In the genomic region with DNA sequence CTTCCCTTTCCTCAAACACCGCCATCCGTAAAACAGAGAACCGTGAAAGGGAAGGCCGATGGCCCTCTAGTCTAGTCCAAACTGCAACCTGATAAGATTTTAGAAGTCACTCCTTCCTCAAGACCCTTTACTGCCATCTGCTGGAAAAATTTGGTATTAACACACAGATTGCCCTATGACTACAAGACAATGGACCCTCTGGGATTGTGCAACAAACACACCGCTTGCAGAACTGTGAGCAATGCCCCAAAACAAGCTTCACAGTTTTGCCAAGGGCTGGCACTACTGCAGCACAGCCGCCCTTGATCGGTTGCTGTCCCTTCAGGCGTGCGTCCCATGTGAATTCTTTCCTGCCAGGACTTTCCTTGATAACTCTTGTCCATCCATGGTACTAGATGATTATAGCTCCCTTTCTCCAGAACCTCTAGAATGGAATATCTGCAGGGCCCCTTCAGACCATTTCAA, we compare ENCODE assay signal across 8 cellular contexts. TPM values are rescaled to one million over a fixed set of nuclear protein-coding genes. Genes with fewer than 3 reads are reported as not detected.
A peak's percentile ranks its signal among the peaks of the same experiment; 100 is the strongest.
DNase-seq lines count a peak whose midpoint lies in the region; ATAC-seq, FAIRE-seq and TF ChIP-seq lines count a peak whose summit lies in the region.

No MANE protein-coding gene starts in this region.

- no peaks in the 10 kb centered on the region for H3K9me3 ChIP-seq in right atrium auricular region

- no peaks in the 10 kb centered on the region for H3K36me3 ChIP-seq in right atrium auricular region

- ATAC-seq in HG02642 (IDR thresholded peaks at IDR 0.05; ENCODE audit: poor library complexity, unreplicated experiment), result peak; percentile 86

- no peaks in the 10 kb centered on the region for H3K4me1 ChIP-seq in right atrium auricular region

- H3K4me3 ChIP-seq in right atrium auricular region (no peak overlapping the region), retinal pigment epithelial cell (ENCODE audit: low read length) (no peak overlapping the region)

- DNase-seq in GM12891 (ENCODE audit: insufficient read length, low spot score), result no peak
- peak; percentile 97 for DNase-seq in MV-4-11 (lab: John Stamatoyannopoulos, UW)
- peak; percentile 64 to 73 for DNase-seq in SHP77 (lab: John Stamatoyannopoulos, UW)
- DNase-seq in activated naive CD8-positive, alpha-beta T cell treated with anti-CD3 and anti-CD28 coated beads, Interleukin-2, amount 50 U/mL, for 16 hours (ENCODE audit: low read depth, low spot score), result peak; percentile 30
- peak; percentile 61 for DNase-seq in right atrium auricular region (ENCODE audit: low spot score)
- DNase-seq in retinal pigment epithelial cell (ENCODE audit: low read depth), result peak; percentile 46

- no peak for TF ChIP-seq POLR2A in GM12891 (IDR thresholded peaks at IDR 0.05; ENCODE audit: low read depth, low read length)

- no peaks in the 10 kb centered on the region for H3K27me3 ChIP-seq in right atrium auricular region

- no peak overlapping the region for H3K27ac ChIP-seq in right atrium auricular region

- peak; percentile 47 to 93 for TF ChIP-seq CTCF in right atrium auricular region (IDR thresholded peaks at IDR 0.05)
- peak; percentile 76 for TF ChIP-seq CTCF in retinal pigment epithelial cell (conservative IDR thresholded peaks at IDR 0.05; ENCODE audit: low read depth, low read length)

- FAIRE-seq in A204.1 (lab: Jason Lieb, UNC), result peak; percentile 93
- FAIRE-seq in GM12891 (lab: Jason Lieb, UNC), result peak; percentile 84

TF ChIP-seq in GM12891, 5 proteins besides CTCF, POLR2A, EP300 and RAD21:
- TF ChIP-seq POU2F2 (IDR thresholded peaks at IDR 0.05; ENCODE audit: low read depth, low read length) (0 out of 2 replicates have a peak, but pooled peaks have one; percentile 10), SPI1 (IDR thresholded peaks at IDR 0.05; ENCODE audit: low read depth, low read length) (no peak)

RNA-seq across cellular contexts. Expression of gene LLPH, which starts 23.1 kb away (rescaled TPM):
- 36.5 TPM for polyA plus RNA-seq in GM12891 (2012; ENCODE audit: low read depth, missing spikeins)
- total RNA-seq in right atrium auricular region, result 10 to 100 TPM in 1 of 2 donors, 1 to 10 TPM in 1; 7.0 to 10.1 TPM
